21 cellular contexts compared by ENCODE assay signal in genomic region chr10:82278401-82279182, GRCh38.
A peak's percentile ranks its signal among the peaks of the same experiment; 100 is the strongest.
DNase-seq lines count a peak whose midpoint lies in the region; ATAC-seq and TF ChIP-seq lines count a peak whose summit lies in the region.
"Had no signal": no experiment of that assay in that cellular context is flagged by ENCODE, and none has a peak within 500 bp of the region (broad histone marks: within the 10 kb centered on the region; RNA-seq: fewer than 3 reads in every experiment).

No MANE protein-coding gene starts in this region.

- no peaks in the 10 kb centered on the region for H3K9me3 ChIP-seq in BLaER1
- no peaks in the 10 kb centered on the region for H3K9me3 ChIP-seq in endocrine pancreas (ENCODE audit: control insufficient read depth, low read length)
- no peaks in the 10 kb centered on the region for H3K9me3 ChIP-seq in tibial nerve
- H3K9me3 ChIP-seq: left ventricle myocardium inferior, suprapubic skin had no signal

- H3K9ac ChIP-seq in BLaER1 (no peak overlapping the region), endocrine pancreas (ENCODE audit: control insufficient read depth, insufficient read depth, low read length) (no peak overlapping the region)

- WGBS in tibial nerve, 2 donors, result 68 to 76% methylated on average over 10 of the region's 10 CpGs

- TF ChIP-seq POLR2A in tibial nerve (IDR thresholded peaks at IDR 0.05), result no peak

- no peak overlapping the region for H3K27ac ChIP-seq in BLaER1
- no peak overlapping the region for H3K27ac ChIP-seq in tibial nerve
- H3K27ac ChIP-seq: left ventricle myocardium inferior, suprapubic skin had no signal

- H3K4me3 ChIP-seq in BLaER1 (no peak overlapping the region), endocrine pancreas (ENCODE audit: control insufficient read depth, insufficient read depth, low read length) (peak overlapping the region; percentile 39), tibial nerve (no peak overlapping the region)
- H3K4me3 ChIP-seq: left ventricle myocardium inferior, suprapubic skin had no signal

- H3K4me2 ChIP-seq in BLaER1, result peak overlapping the region; percentile 13; the same call in 1 of the 2 replicates

- peak; percentile 60 for ATAC-seq in GM18858 (IDR thresholded peaks at IDR 0.05; ENCODE audit: unreplicated experiment)
- ATAC-seq in HG03025 (IDR thresholded peaks at IDR 0.05; ENCODE audit: low FRiP score, unreplicated experiment), result peak; percentile 85
- ATAC-seq in GM21381 (IDR thresholded peaks at IDR 0.05; ENCODE audit: unreplicated experiment), result no peak

- TF ChIP-seq EP300 in tibial nerve (IDR thresholded peaks at IDR 0.05), result no peak

- DNase-seq in tibial nerve (ENCODE audit: low spot score in 2 of 2), result no peak
- no peak for DNase-seq in cerebellum (ENCODE audit: low spot score)
- no peak for DNase-seq in activated CD4-positive, alpha-beta T cell treated with anti-CD3 and anti-CD28 coated beads for 4 hours
- DNase-seq: activated naive CD8-positive, alpha-beta T cell treated with anti-CD3 and anti-CD28 coated beads, Interleukin-2, amount 10 ng/mL, durations not matched to agents 7 days and 5 days; CD4-positive, alpha-beta T cell; DMS 273 treated with DMSO at 0.1 percent for 48 hours; GF-D8; KG1; left ventricle myocardium inferior; NCI-H1092 treated with DMSO at 0.1 percent for 48 hours; NCI-H2107; NCI-H526 treated with DMSO at 0.1 percent for 48 hours; nephron progenitor cell; posterior cingulate gyrus; SHP77 had no signal

- peaks cover 18% of the 10 kb centered on the region; the same call in 1 of the 2 replicates for H3K4me1 ChIP-seq in BLaER1
- no peaks in the 10 kb centered on the region for H3K4me1 ChIP-seq in endocrine pancreas (ENCODE audit: control insufficient read depth, insufficient read depth, low read length)
- H3K4me1 ChIP-seq in tibial nerve, result no peaks in the 10 kb centered on the region
- H3K4me1 ChIP-seq: left ventricle myocardium inferior, suprapubic skin had no signal

- no peaks in the 10 kb centered on the region; the same call in 1 of the 2 replicates for H3K27me3 ChIP-seq in BLaER1
- no peaks in the 10 kb centered on the region for H3K27me3 ChIP-seq in endocrine pancreas (ENCODE audit: control insufficient read depth, insufficient read depth, low read length)
- no peaks in the 10 kb centered on the region for H3K27me3 ChIP-seq in tibial nerve
- H3K27me3 ChIP-seq: suprapubic skin had no signal

- TF ChIP-seq CTCF in tibial nerve (IDR thresholded peaks at IDR 0.05), result no peak

- no peaks in the 10 kb centered on the region for H3K36me3 ChIP-seq in BLaER1
- H3K36me3 ChIP-seq in endocrine pancreas (ENCODE audit: control insufficient read depth, insufficient read depth, low read length), result no peaks in the 10 kb centered on the region
- no peaks in the 10 kb centered on the region for H3K36me3 ChIP-seq in tibial nerve
- H3K36me3 ChIP-seq: left ventricle myocardium inferior, suprapubic skin had no signal

- H4K20me1 ChIP-seq in BLaER1, result peaks cover 21% of the 10 kb centered on the region; the same call in 1 of the 2 replicates
